Comparison of ENCODE assay signal across 13 cellular contexts in genomic region chr15:48596415-48596814, GRCh38. TPM values are rescaled to one million over a fixed set of nuclear protein-coding genes. Genes with fewer than 3 reads are reported as not detected.
DNase-seq lines count a peak whose midpoint lies in the region; ATAC-seq and TF ChIP-seq lines count a peak whose summit lies in the region.
"Had no signal": no experiment of that assay in that cellular context is flagged by ENCODE, and none has a peak within 500 bp of the region (broad histone marks: within the 10 kb centered on the region; RNA-seq: fewer than 3 reads in every experiment).

No MANE protein-coding gene starts in this region.

- CTCF ChIA-PET in activated naive CD4-positive, alpha-beta T cell treated with anti-CD3 and anti-CD28 coated beads for 36 hours (lab: Charles Lee), result no interaction called here

- no peaks in the 10 kb centered on the region for H3K4me1 Mint-ChIP-seq in activated naive CD4-positive, alpha-beta T cell treated with anti-CD3 and anti-CD28 coated beads for 36 hours (ENCODE audit: low read depth)
- H3K4me1 Mint-ChIP-seq: activated naive CD8-positive, alpha-beta T cell treated with anti-CD3 and anti-CD28 coated beads, Interleukin-2, amount 50 U/mL, for 24 hours; stimulated activated naive CD8-positive, alpha-beta T cell treated with anti-CD3 and anti-CD28 coated beads, Interleukin-15, amount 100 ng/mL, for 72 hours had no signal

- H3K36me3 ChIP-seq in ACC112 (ENCODE audit: insufficient read depth, low read length) (peaks cover 74% of the 10 kb centered on the region), hepatocyte (replicated peaks; ENCODE audit: insufficient read depth, low read depth) (no peaks in the 10 kb centered on the region), MG63 (peaks cover 96% of the 10 kb centered on the region)

- no peak overlapping the region for H3K4me3 ChIP-seq in ACC112 (ENCODE audit: low read depth, low read length)
- H3K4me3 ChIP-seq in hepatocyte, result no peak overlapping the region
- no peak overlapping the region for H3K4me3 ChIP-seq in MG63
- H3K4me3 ChIP-seq: psoas muscle had no signal

- no peaks in the 10 kb centered on the region for H3K9me3 ChIP-seq in hepatocyte (ENCODE audit: low read depth)
- no peaks in the 10 kb centered on the region for H3K9me3 ChIP-seq in MG63
- H3K9me3 ChIP-seq: psoas muscle had no signal

- H2AFZ ChIP-seq in ACC112 (ENCODE audit: low read length, unreplicated experiment) (no peak overlapping the region), hepatocyte (no peak overlapping the region)

- intact Hi-C loops in activated naive CD4-positive, alpha-beta T cell treated with anti-CD3 and anti-CD28 coated beads for 36 hours (cut with micrococcal nuclease), result no loop called here

- no peak overlapping the region for H3K4me3 Mint-ChIP-seq in activated naive CD4-positive, alpha-beta T cell treated with anti-CD3 and anti-CD28 coated beads for 36 hours
- H3K4me3 Mint-ChIP-seq: activated naive CD8-positive, alpha-beta T cell treated with anti-CD3 and anti-CD28 coated beads, Interleukin-2, amount 50 U/mL, for 24 hours; stimulated activated naive CD8-positive, alpha-beta T cell treated with anti-CD3 and anti-CD28 coated beads, Interleukin-15, amount 100 ng/mL, for 72 hours had no signal

- H3K36me3 Mint-ChIP-seq in activated naive CD4-positive, alpha-beta T cell treated with anti-CD3 and anti-CD28 coated beads for 36 hours (ENCODE audit: low read depth), result no peaks in the 10 kb centered on the region

- H3K27ac Mint-ChIP-seq in activated naive CD4-positive, alpha-beta T cell treated with anti-CD3 and anti-CD28 coated beads for 36 hours, result no peak overlapping the region
- H3K27ac Mint-ChIP-seq: activated naive CD8-positive, alpha-beta T cell treated with anti-CD3 and anti-CD28 coated beads, Interleukin-2, amount 50 U/mL, for 24 hours; stimulated activated naive CD8-positive, alpha-beta T cell treated with anti-CD3 and anti-CD28 coated beads, Interleukin-15, amount 100 ng/mL, for 72 hours had no signal

- H3K4me1 ChIP-seq in ACC112 (ENCODE audit: control insufficient read depth, insufficient read depth, low read length, unreplicated experiment) (peaks cover 34% of the 10 kb centered on the region), hepatocyte (ENCODE audit: insufficient read depth) (no peaks in the 10 kb centered on the region)
- H3K4me1 ChIP-seq: psoas muscle had no signal

- H3K9me3 Mint-ChIP-seq in activated naive CD4-positive, alpha-beta T cell treated with anti-CD3 and anti-CD28 coated beads for 36 hours, result no peaks in the 10 kb centered on the region
- H3K9me3 Mint-ChIP-seq: activated naive CD8-positive, alpha-beta T cell treated with anti-CD3 and anti-CD28 coated beads, Interleukin-2, amount 50 U/mL, for 24 hours; stimulated activated naive CD8-positive, alpha-beta T cell treated with anti-CD3 and anti-CD28 coated beads, Interleukin-15, amount 100 ng/mL, for 72 hours had no signal

- H3K27me3 Mint-ChIP-seq in activated naive CD4-positive, alpha-beta T cell treated with anti-CD3 and anti-CD28 coated beads for 36 hours (ENCODE audit: low read depth), result no peaks in the 10 kb centered on the region
- H3K27me3 Mint-ChIP-seq: stimulated activated naive CD8-positive, alpha-beta T cell treated with anti-CD3 and anti-CD28 coated beads, Interleukin-15, amount 100 ng/mL, for 72 hours had no signal

- no peaks in the 10 kb centered on the region for H3K27me3 ChIP-seq in ACC112 (ENCODE audit: insufficient read depth, low read length)
- H3K27me3 ChIP-seq in hepatocyte, result no peaks in the 10 kb centered on the region
- no peaks in the 10 kb centered on the region for H3K27me3 ChIP-seq in MG63

- ATAC-seq in GM19025 (IDR thresholded peaks at IDR 0.05; ENCODE audit: low read depth, unreplicated experiment) (peak; percentile 42), HG02678 (IDR thresholded peaks at IDR 0.05; ENCODE audit: unreplicated experiment) (peak; percentile 42)
- ATAC-seq: activated naive CD8-positive, alpha-beta T cell treated with anti-CD3 and anti-CD28 coated beads, Interleukin-2, amount 50 U/mL, for 24 hours; psoas muscle; stimulated activated naive CD8-positive, alpha-beta T cell treated with anti-CD3 and anti-CD28 coated beads, Interleukin-15, amount 100 ng/mL, for 72 hours had no signal

- H3K27ac ChIP-seq in ACC112 (ENCODE audit: low read depth, low read length) (peak overlapping the region; percentile 28; the same call in 1 of the 2 replicates), hepatocyte (no peak overlapping the region)
- H3K27ac ChIP-seq: psoas muscle had no signal

- H3K4me2 ChIP-seq in hepatocyte, result no peak overlapping the region

- H4K20me1 ChIP-seq in hepatocyte (ENCODE audit: insufficient read depth, poor library complexity, severe bottlenecking), result no peaks in the 10 kb centered on the region

- H3K9me2 ChIP-seq in hepatocyte (replicated peaks; ENCODE audit: insufficient read depth), result no peaks in the 10 kb centered on the region

- DNase-seq in NOMO-1 treated with DMSO at 0.1 percent for 48 hours (lab: John Stamatoyannopoulos, UW; ENCODE audit: unreplicated experiment) (peak; percentile 67), KBM-7 (no peak), hepatocyte (ENCODE audit: low spot score) (no peak), MG63 (no peak)
- DNase-seq in activated naive CD4-positive, alpha-beta T cell treated with anti-CD3 and anti-CD28 coated beads for 36 hours, result no peak
- DNase-seq: activated naive CD8-positive, alpha-beta T cell treated with anti-CD3 and anti-CD28 coated beads, Interleukin-2, amount 50 U/mL, for 24 hours; DMS153; stimulated activated CD4-positive, alpha-beta T cell treated with anti-CD3 and anti-CD28 coated beads, Interleukin-4, amount 100 ng/mL, for 1 hour; stimulated activated naive CD8-positive, alpha-beta T cell treated with anti-CD3 and anti-CD28 coated beads, Interleukin-15, amount 100 ng/mL, for 72 hours had no signal

- in situ Hi-C loops in KBM-7 (cut with MboI; ENCODE audit: low pct_unique_long_range_greater_than_20kb, low sequenced_read_pairs), result no loop called here

- H3K79me2 ChIP-seq in ACC112 (ENCODE audit: control insufficient read depth, insufficient read depth, low read length, unreplicated experiment) (peaks cover 19% of the 10 kb centered on the region), hepatocyte (no peaks in the 10 kb centered on the region)

- 83% methylated on average over 4 of the region's 4 CpGs for WGBS in hepatocyte (ENCODE audit: low lambda C conversion rate, missing lambda C conversion rate)

- no peak for TF ChIP-seq CTCF in hepatocyte (IDR thresholded peaks at IDR 0.05; ENCODE audit: poor library complexity)

RNA-seq across cellular contexts. Expression of gene FBN1, which starts 49.1 kb away (rescaled TPM):
- total RNA-seq in hepatocyte, result 172 and 199 TPM in 2 replicates
- 69.4 and 76.6 TPM in 2 replicates for polyA plus RNA-seq in hepatocyte
- 174 and 179 TPM in 2 replicates for total RNA-seq in MG63 (2014; rRNA removed; shearing (Covaris generic); ENCODE audit: low replicate concordance)
- under 1 TPM; 0.35 to 0.41 TPM for total RNA-seq in activated naive CD4-positive, alpha-beta T cell treated with anti-CD3 and anti-CD28 coated beads for 36 hours

Comparison
In these comparisons a context has a peak if more than half of its experiments do, and no peak if none do; other contexts are left out.
1. RNA of gene FBN1, which starts 49.1 kb away (total RNA-seq): 172 to 199 TPM in hepatocyte and 174 to 179 TPM in MG63; 0.35 to 0.41 TPM in activated naive CD4-positive, alpha-beta T cell treated with anti-CD3 and anti-CD28 coated beads for 36 hours; every median in the first group is over 100 times any median in the second.